ENCODE assay signal across 1 cellular context in the genomic region with DNA sequence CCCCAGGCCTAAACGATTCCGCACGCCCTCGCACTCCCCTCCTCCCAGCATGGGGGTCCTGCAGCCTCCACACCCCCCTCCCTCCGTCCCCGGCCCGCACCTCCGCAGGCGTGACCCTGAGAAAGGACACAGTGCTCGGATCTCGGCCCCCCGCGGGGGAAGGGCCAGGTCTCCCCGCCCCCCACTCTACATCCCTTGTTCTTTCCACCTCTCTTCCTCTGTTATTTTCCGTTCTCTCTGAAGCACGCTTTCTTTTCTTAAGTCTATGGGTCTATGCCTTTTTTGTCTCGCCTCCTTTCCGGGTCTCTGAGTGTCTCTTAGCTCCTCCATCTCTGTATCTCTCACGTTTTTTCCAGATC.
TF ChIP-seq lines count a peak whose summit lies in the region.

No MANE protein-coding gene starts in this region.

TF ChIP-seq in SK-N-SH, 30 proteins besides CTCF, POLR2A, EP300 and RAD21 (continued from another document):
- TF ChIP-seq, protein P1, sequence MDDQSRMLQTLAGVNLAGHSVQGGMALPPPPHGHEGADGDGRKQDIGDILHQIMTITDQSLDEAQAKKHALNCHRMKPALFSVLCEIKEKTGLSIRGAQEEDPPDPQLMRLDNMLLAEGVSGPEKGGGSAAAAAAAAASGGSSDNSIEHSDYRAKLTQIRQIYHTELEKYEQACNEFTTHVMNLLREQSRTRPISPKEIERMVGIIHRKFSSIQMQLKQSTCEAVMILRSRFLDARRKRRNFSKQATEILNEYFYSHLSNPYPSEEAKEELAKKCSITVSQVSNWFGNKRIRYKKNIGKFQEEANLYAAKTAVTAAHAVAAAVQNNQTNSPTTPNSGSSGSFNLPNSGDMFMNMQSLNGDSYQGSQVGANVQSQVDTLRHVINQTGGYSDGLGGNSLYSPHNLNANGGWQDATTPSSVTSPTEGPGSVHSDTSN (IDR thresholded peaks at IDR 0.05) = no peak
- TF ChIP-seq NRF1 (IDR thresholded peaks at IDR 0.05; ENCODE audit: low read depth, low read length) = no peak
- TF ChIP-seq, protein P2, sequence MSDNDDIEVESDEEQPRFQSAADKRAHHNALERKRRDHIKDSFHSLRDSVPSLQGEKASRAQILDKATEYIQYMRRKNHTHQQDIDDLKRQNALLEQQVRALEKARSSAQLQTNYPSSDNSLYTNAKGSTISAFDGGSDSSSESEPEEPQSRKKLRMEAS (IDR thresholded peaks at IDR 0.05; ENCODE audit: low read depth) = no peak
- no peak for TF ChIP-seq TEAD4 (IDR thresholded peaks at IDR 0.05; ENCODE audit: borderline replicate concordance, insufficient read depth)
- TF ChIP-seq FOXJ3 (CRISPR knock-in tag; IDR thresholded peaks at IDR 0.05) = no peak
- TF ChIP-seq MXI1 (IDR thresholded peaks at IDR 0.05; ENCODE audit: low read depth, low read length) = no peak
